Comparison of ENCODE assay signal across 21 cellular contexts in the genomic region with DNA sequence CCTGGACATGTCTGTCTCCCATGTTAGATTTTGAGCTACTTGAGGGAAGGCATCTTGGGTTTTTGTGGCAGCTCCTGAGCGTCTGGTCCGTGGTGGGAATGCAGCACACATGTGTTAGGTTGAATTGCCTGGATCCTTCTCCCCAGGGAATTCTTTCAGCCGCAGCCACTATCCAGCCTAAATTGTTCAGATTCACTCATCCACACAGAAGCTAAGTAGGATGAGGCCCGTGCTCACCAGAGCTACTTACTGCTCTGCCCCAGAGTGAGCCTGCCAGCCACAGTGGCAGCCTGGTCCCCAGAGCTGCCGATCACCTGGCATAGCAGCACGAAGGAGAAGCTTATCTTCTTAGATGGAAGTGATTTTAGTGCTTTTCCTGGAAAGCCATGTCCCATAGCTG. TPM values are rescaled to one million over a fixed set of nuclear protein-coding genes. Genes with fewer than 3 reads are reported as not detected.
DNase-seq lines count a peak whose midpoint lies in the region; ATAC-seq and TF ChIP-seq lines count a peak whose summit lies in the region.
"Had no signal": no experiment of that assay in that cellular context is flagged by ENCODE, and none has a peak within 500 bp of the region (broad histone marks: within the 10 kb centered on the region; RNA-seq: fewer than 3 reads in every experiment).

No MANE protein-coding gene starts in this region.

- peak overlapping the region in 6 of 7 donors; percentile 8 to 84 (median 64) for H3K27ac Mint-ChIP-seq in CD4-positive, alpha-beta memory T cell
- H3K27ac Mint-ChIP-seq in activated CD8-positive, alpha-beta T cell treated with anti-CD3 and anti-CD28 coated beads for 36 hours = peak overlapping the region; percentile 34
- H3K27ac Mint-ChIP-seq in natural killer cell treated with Interleukin-12 subunit alpha and Interleukin-12 subunit beta and Interleukin-15 and Interleukin-18, amount 100 ng/mL, for 72 hours = peak overlapping the region; percentile 36 to 84
- H3K27ac Mint-ChIP-seq: activated B cell treated with CpG ODN at 0.5 μM for 24 hours, HFFc6 had no signal

- no peak for ATAC-seq in activated CD8-positive, alpha-beta T cell treated with anti-CD3 and anti-CD28 coated beads for 36 hours
- no peak for ATAC-seq in natural killer cell treated with Interleukin-12 subunit alpha and Interleukin-12 subunit beta and Interleukin-15 and Interleukin-18, amount 100 ng/mL, for 72 hours
- ATAC-seq in SK-N-SH treated with all-trans-retinoic acid at 6 μM for 48 hours = no peak
- ATAC-seq: foreskin keratinocyte had no signal

- no peak overlapping the region for H3K4me3 ChIP-seq in CD4-positive, alpha-beta memory T cell (ENCODE audit: low read length in 2 of 2)
- no peak overlapping the region for H3K4me3 ChIP-seq in A673 (ENCODE audit: low read depth, low read length, poor library complexity, severe bottlenecking)
- H3K4me3 ChIP-seq: right atrium auricular region, uterus had no signal

- H3K27me3 Mint-ChIP-seq in CD4-positive, alpha-beta memory T cell = no peaks in the 10 kb centered on the region
- no peaks in the 10 kb centered on the region for H3K27me3 Mint-ChIP-seq in activated CD8-positive, alpha-beta T cell treated with anti-CD3 and anti-CD28 coated beads for 36 hours
- H3K27me3 Mint-ChIP-seq in natural killer cell treated with Interleukin-12 subunit alpha and Interleukin-12 subunit beta and Interleukin-15 and Interleukin-18, amount 100 ng/mL, for 72 hours = no peaks in the 10 kb centered on the region
- H3K27me3 Mint-ChIP-seq: activated B cell treated with CpG ODN at 0.5 μM for 24 hours had no signal

- no peaks in the 10 kb centered on the region for H3K9me3 Mint-ChIP-seq in CD4-positive, alpha-beta memory T cell
- H3K9me3 Mint-ChIP-seq in activated CD8-positive, alpha-beta T cell treated with anti-CD3 and anti-CD28 coated beads for 36 hours = no peaks in the 10 kb centered on the region
- no peaks in the 10 kb centered on the region for H3K9me3 Mint-ChIP-seq in natural killer cell treated with Interleukin-12 subunit alpha and Interleukin-12 subunit beta and Interleukin-15 and Interleukin-18, amount 100 ng/mL, for 72 hours
- H3K9me3 Mint-ChIP-seq: activated B cell treated with CpG ODN at 0.5 μM for 24 hours, HFFc6 had no signal

- BruUV-seq in A673 (replicated peaks; lab: Mats Ljungman, UMichigan) = no TSS peak

- H3K4me1 Mint-ChIP-seq in CD4-positive, alpha-beta memory T cell = peaks cover 60 to 88% (median 71%) of the 10 kb centered on the region in 4 donors
- peaks cover 64% of the 10 kb centered on the region for H3K4me1 Mint-ChIP-seq in activated CD8-positive, alpha-beta T cell treated with anti-CD3 and anti-CD28 coated beads for 36 hours (ENCODE audit: low read depth)
- H3K4me1 Mint-ChIP-seq in natural killer cell treated with Interleukin-12 subunit alpha and Interleukin-12 subunit beta and Interleukin-15 and Interleukin-18, amount 100 ng/mL, for 72 hours (ENCODE audit: low read depth in 2 of 2) = peaks cover 57% of the 10 kb centered on the region in 2 donors

- H3K36me3 Mint-ChIP-seq in CD4-positive, alpha-beta memory T cell = peaks cover 66 to 79% of the 10 kb centered on the region in 2 donors
- H3K36me3 Mint-ChIP-seq in activated CD8-positive, alpha-beta T cell treated with anti-CD3 and anti-CD28 coated beads for 36 hours (ENCODE audit: low read depth) = peaks cover 67% of the 10 kb centered on the region
- peaks cover 22% of the 10 kb centered on the region for H3K36me3 Mint-ChIP-seq in natural killer cell treated with Interleukin-12 subunit alpha and Interleukin-12 subunit beta and Interleukin-15 and Interleukin-18, amount 100 ng/mL, for 72 hours

- no peaks in the 10 kb centered on the region for H3K9me3 ChIP-seq in CD4-positive, alpha-beta memory T cell (ENCODE audit: control insufficient read depth in 1 of 2, low read length in 2 of 2)
- H3K9me3 ChIP-seq in A673 (ENCODE audit: low read depth, low read length, poor library complexity, severe bottlenecking) = no peaks in the 10 kb centered on the region
- H3K9me3 ChIP-seq: right atrium auricular region, uterus had no signal

- CTCF ChIA-PET in CD4-positive, alpha-beta memory T cell (lab: Charles Lee; ENCODE audit: partially characterized antibody) = interaction anchor here (1.0 to 1.7 kb wide), 3 partner anchors 12 to 120 kb away, joined by 3 to 4 read pairs (median 3); no protein-coding TSS in a partner anchor
- CTCF ChIA-PET in activated CD8-positive, alpha-beta T cell treated with anti-CD3 and anti-CD28 coated beads for 36 hours (lab: Charles Lee) = interaction anchor here (0.9 to 1.2 kb wide), 4 partner anchors 10 to 36 kb away, joined by 3 to 6 read pairs (median 4); no protein-coding TSS in a partner anchor
- CTCF ChIA-PET in A673 (lab: Charles Lee) = no interaction called here

- peaks cover 33% of the 10 kb centered on the region for H3K4me1 ChIP-seq in CD4-positive, alpha-beta memory T cell (ENCODE audit: insufficient read depth, low read length)
- H3K4me1 ChIP-seq in A673 (ENCODE audit: insufficient read depth, low read length, poor library complexity, severe bottlenecking) = peaks cover 7% of the 10 kb centered on the region
- H3K4me1 ChIP-seq: right atrium auricular region, uterus had no signal

- peaks cover 59% of the 10 kb centered on the region for H3K36me3 ChIP-seq in CD4-positive, alpha-beta memory T cell (ENCODE audit: insufficient read depth, low read length)
- H3K36me3 ChIP-seq in A673 (ENCODE audit: insufficient read depth, low read length, poor library complexity, severe bottlenecking) = no peaks in the 10 kb centered on the region
- H3K36me3 ChIP-seq: right atrium auricular region, uterus had no signal

- peak overlapping the region in 1 of 8 donors; percentile 26 for H3K4me3 Mint-ChIP-seq in CD4-positive, alpha-beta memory T cell
- H3K4me3 Mint-ChIP-seq in activated CD8-positive, alpha-beta T cell treated with anti-CD3 and anti-CD28 coated beads for 36 hours = no peak overlapping the region
- no peak overlapping the region for H3K4me3 Mint-ChIP-seq in natural killer cell treated with Interleukin-12 subunit alpha and Interleukin-12 subunit beta and Interleukin-15 and Interleukin-18, amount 100 ng/mL, for 72 hours
- H3K4me3 Mint-ChIP-seq: activated B cell treated with CpG ODN at 0.5 μM for 24 hours, HFFc6 had no signal

- in situ Hi-C loops in ACHN (cut with HindIII; ENCODE audit: low pct_ligation_motif_present, low pct_unique_long_range_greater_than_20kb, low sequenced_read_pairs) = no loop called here

- peak; percentile 41 for DNase-seq in NCI-H2171 treated with DMSO at 0.1 percent for 48 hours (lab: John Stamatoyannopoulos, UW)
- no peak for DNase-seq in NCI-H2171 (lab: John Stamatoyannopoulos, UW)
- no peak for DNase-seq in CD4-positive, alpha-beta memory T cell
- DNase-seq in activated CD8-positive, alpha-beta T cell treated with anti-CD3 and anti-CD28 coated beads for 36 hours = no peak
- DNase-seq in natural killer cell treated with Interleukin-12 subunit alpha and Interleukin-12 subunit beta and Interleukin-15 and Interleukin-18, amount 100 ng/mL, for 72 hours (ENCODE audit: low spot score) = no peak
- no peak for DNase-seq in ACHN
- no peak for DNase-seq in A673 (ENCODE audit: low spot score)
- DNase-seq: activated B cell treated with CpG ODN at 0.5 μM for 24 hours; foreskin keratinocyte; GDM1; HFFc6; hippocampal formation; Kasumi-1; NCI-H1092; NCI-H2029 treated with DMSO at 0.1 percent for 48 hours; NCI-H774; SIG-M5; stimulated activated CD4-positive, alpha-beta T cell treated with anti-CD3 and anti-CD28 coated beads, Interleukin-12 subunit alpha, Interleukin-12 subunit beta, amount 100 ng/mL, for 4 hours; uterus had no signal

- H3K27me3 ChIP-seq in CD4-positive, alpha-beta memory T cell (ENCODE audit: insufficient read depth, low read length) = no peaks in the 10 kb centered on the region
- H3K27me3 ChIP-seq in A673 (replicated peaks; ENCODE audit: insufficient read depth, low read depth, low read length, poor library complexity) = no peaks in the 10 kb centered on the region
- H3K27me3 ChIP-seq: foreskin keratinocyte, right atrium auricular region, uterus had no signal

- POLR2A ChIA-PET in CD4-positive, alpha-beta memory T cell (lab: Charles Lee; ENCODE audit: partially characterized antibody) = interaction anchor here (1.1 to 1.9 kb wide), 6 partner anchors 8 to 38 kb away, joined by 3 to 5 read pairs (median 5); a partner anchor contains a TSS
- POLR2A ChIA-PET in activated CD8-positive, alpha-beta T cell treated with anti-CD3 and anti-CD28 coated beads for 36 hours (lab: Charles Lee) = interaction anchor here (0.7 to 2.3 kb wide), 5 partner anchors 12 to 30 kb away, joined by 3 to 8 read pairs (median 4); no protein-coding TSS in a partner anchor
- POLR2A ChIA-PET in A673 (lab: Charles Lee; ENCODE audit: low non-redundant PET) = no interaction called here

- intact Hi-C loops in CD4-positive, alpha-beta memory T cell (cut with micrococcal nuclease) = no loop called here
- intact Hi-C loops in activated CD8-positive, alpha-beta T cell treated with anti-CD3 and anti-CD28 coated beads for 36 hours (cut with micrococcal nuclease) = no loop called here
- intact Hi-C loops in A673 (cut with micrococcal nuclease; ENCODE audit: unreplicated experiment) = no loop called here

- no peak for TF ChIP-seq CTCF in activated CD8-positive, alpha-beta T cell treated with anti-CD3 and anti-CD28 coated beads for 36 hours (IDR thresholded peaks at IDR 0.05)
- TF ChIP-seq CTCF in A673 (conservative IDR thresholded peaks at IDR 0.05; ENCODE audit: low read depth, low read length) = no peak

- no peak overlapping the region for H3K27ac ChIP-seq in CD4-positive, alpha-beta memory T cell (ENCODE audit: low read depth, low read length)
- H3K27ac ChIP-seq in A673 (ENCODE audit: low read depth, low read length, poor library complexity, severe bottlenecking) = no peak overlapping the region
- H3K27ac ChIP-seq: foreskin keratinocyte, right atrium auricular region, uterus had no signal

TF ChIP-seq in SK-N-SH treated with all-trans-retinoic acid at 6 μM for 48 hours, 23 proteins besides CTCF, POLR2A, EP300 and RAD21 (continues in another document):
- no peak for TF ChIP-seq ZC3H10 (CRISPR knock-in tag; IDR thresholded peaks at IDR 0.05)
- TF ChIP-seq GLIS3 (CRISPR knock-in tag; IDR thresholded peaks at IDR 0.05) = no peak
- no peak for TF ChIP-seq ZNF565 (CRISPR knock-in tag; conservative IDR thresholded peaks at IDR 0.05; ENCODE audit: low read depth)

RNA-seq across cellular contexts. Expression of a gene that starts 35.1 kb away (rescaled TPM):
- 100 to 1,000 TPM; 610 to 660 TPM for total RNA-seq in CD4-positive, alpha-beta memory T cell
- polyA plus RNA-seq in CD4-positive, alpha-beta memory T cell = 100 to 1,000 TPM; 159 to 283 TPM
- 10 to 100 TPM; 61.1 to 64.6 TPM for total RNA-seq in activated CD8-positive, alpha-beta T cell treated with anti-CD3 and anti-CD28 coated beads for 36 hours
- total RNA-seq in natural killer cell treated with Interleukin-12 subunit alpha and Interleukin-12 subunit beta and Interleukin-15 and Interleukin-18, amount 100 ng/mL, for 72 hours = 10 to 100 TPM; 26.8 to 45.5 TPM
- total RNA-seq in A673 (2021) = 0.95 and 1.2 TPM in 2 replicates

Comparison
In these comparisons a context has a peak if more than half of its experiments do, and no peak if none do; other contexts are left out.
1. RNA of a gene that starts 35.1 kb away (total RNA-seq): 610 to 660 TPM in CD4-positive, alpha-beta memory T cell, 61.1 to 64.6 TPM in activated CD8-positive, alpha-beta T cell treated with anti-CD3 and anti-CD28 coated beads for 36 hours and 26.8 to 45.5 TPM in natural killer cell treated with Interleukin-12 subunit alpha and Interleukin-12 subunit beta and Interleukin-15 and Interleukin-18, amount 100 ng/mL, for 72 hours; 0.95 to 1.2 TPM in A673; every median in the first group is over 10 times any median in the second.
2. Peak in every context shown above with its lines, with median percentiles within 50 percentile points of each other: H3K27ac Mint-ChIP-seq.